Comparison of ENCODE assay signal across 1 cellular context in the genomic region with DNA sequence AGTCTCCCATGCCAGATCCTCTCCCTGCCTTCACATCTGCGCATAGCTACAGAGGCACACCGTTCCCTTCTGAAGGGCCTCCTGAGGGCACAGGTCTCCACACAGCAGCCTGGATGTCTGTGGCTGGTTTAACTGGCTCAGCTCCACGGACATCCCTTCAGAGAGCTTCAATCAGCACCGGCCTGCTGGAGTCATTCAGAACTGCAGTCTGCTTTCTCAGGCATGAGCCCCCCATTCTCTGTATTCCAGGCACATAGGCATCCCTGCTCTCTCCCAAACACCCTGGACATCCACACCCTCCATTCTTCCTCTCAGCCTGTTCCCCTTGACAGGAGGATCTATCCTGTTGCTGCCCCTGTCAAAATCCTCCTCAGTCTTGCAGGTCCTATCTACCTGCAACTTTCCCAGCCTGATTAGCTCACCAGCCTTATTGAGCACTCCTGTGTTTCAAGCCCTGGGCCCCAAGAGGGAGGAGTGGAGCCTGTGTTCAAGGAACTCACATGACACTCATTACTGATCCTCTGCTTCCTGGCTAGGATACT.
TF ChIP-seq lines count a peak whose summit lies in the region.

No MANE protein-coding gene starts in this region.

TF ChIP-seq in SK-N-SH, 30 proteins besides CTCF, POLR2A, EP300 and RAD21 (continued from another document):
- TF ChIP-seq, protein P1, sequence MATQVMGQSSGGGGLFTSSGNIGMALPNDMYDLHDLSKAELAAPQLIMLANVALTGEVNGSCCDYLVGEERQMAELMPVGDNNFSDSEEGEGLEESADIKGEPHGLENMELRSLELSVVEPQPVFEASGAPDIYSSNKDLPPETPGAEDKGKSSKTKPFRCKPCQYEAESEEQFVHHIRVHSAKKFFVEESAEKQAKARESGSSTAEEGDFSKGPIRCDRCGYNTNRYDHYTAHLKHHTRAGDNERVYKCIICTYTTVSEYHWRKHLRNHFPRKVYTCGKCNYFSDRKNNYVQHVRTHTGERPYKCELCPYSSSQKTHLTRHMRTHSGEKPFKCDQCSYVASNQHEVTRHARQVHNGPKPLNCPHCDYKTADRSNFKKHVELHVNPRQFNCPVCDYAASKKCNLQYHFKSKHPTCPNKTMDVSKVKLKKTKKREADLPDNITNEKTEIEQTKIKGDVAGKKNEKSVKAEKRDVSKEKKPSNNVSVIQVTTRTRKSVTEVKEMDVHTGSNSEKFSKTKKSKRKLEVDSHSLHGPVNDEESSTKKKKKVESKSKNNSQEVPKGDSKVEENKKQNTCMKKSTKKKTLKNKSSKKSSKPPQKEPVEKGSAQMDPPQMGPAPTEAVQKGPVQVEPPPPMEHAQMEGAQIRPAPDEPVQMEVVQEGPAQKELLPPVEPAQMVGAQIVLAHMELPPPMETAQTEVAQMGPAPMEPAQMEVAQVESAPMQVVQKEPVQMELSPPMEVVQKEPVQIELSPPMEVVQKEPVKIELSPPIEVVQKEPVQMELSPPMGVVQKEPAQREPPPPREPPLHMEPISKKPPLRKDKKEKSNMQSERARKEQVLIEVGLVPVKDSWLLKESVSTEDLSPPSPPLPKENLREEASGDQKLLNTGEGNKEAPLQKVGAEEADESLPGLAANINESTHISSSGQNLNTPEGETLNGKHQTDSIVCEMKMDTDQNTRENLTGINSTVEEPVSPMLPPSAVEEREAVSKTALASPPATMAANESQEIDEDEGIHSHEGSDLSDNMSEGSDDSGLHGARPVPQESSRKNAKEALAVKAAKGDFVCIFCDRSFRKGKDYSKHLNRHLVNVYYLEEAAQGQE (IDR thresholded peaks at IDR 0.05; ENCODE audit: low read depth, low read length): no peak
- no peak for TF ChIP-seq TAF1 (IDR thresholded peaks at IDR 0.05; ENCODE audit: borderline replicate concordance, low read depth, low read length)
- no peak for TF ChIP-seq RCOR1 (IDR thresholded peaks at IDR 0.05; ENCODE audit: low read length)
- TF ChIP-seq ELF1 (IDR thresholded peaks at IDR 0.05): no peak
- no peak for TF ChIP-seq FOXJ3 (CRISPR knock-in tag; IDR thresholded peaks at IDR 0.05)
- no peak for TF ChIP-seq SMC3 (IDR thresholded peaks at IDR 0.05; ENCODE audit: low read depth, low read length)
- TF ChIP-seq TEAD4 (IDR thresholded peaks at IDR 0.05; ENCODE audit: borderline replicate concordance, insufficient read depth): no peak
- no peak for TF ChIP-seq RFX5 (IDR thresholded peaks at IDR 0.05; ENCODE audit: low read length)
- no peak for TF ChIP-seq MEF2A (IDR thresholded peaks at IDR 0.05; ENCODE audit: borderline replicate concordance, low read depth)
- TF ChIP-seq USF1 (IDR thresholded peaks at IDR 0.05; ENCODE audit: borderline replicate concordance, low read depth): no peak
